21 cellular contexts compared by ENCODE assay signal in genomic region chr18:398866-399637, GRCh38.
A peak's percentile ranks its signal among the peaks of the same experiment; 100 is the strongest.
DNase-seq lines count a peak whose midpoint lies in the region; ATAC-seq, FAIRE-seq and TF ChIP-seq lines count a peak whose summit lies in the region.
"Had no signal": no experiment of that assay in that cellular context is flagged by ENCODE, and none has a peak within 500 bp of the region (broad histone marks: within the 10 kb centered on the region; RNA-seq: fewer than 3 reads in every experiment).

No MANE protein-coding gene starts in this region.

- FAIRE-seq in astrocyte (lab: Jason Lieb, UNC), result peak; percentile 13
- FAIRE-seq: G401.6, GM12891 had no signal

- H3K4me3 Mint-ChIP-seq in astrocyte (ENCODE audit: unreplicated experiment), result no peak overlapping the region
- H3K4me3 Mint-ChIP-seq in Calu3 (ENCODE audit: low read depth, unreplicated experiment), result no peak overlapping the region
- H3K4me3 Mint-ChIP-seq: activated naive CD8-positive, alpha-beta T cell treated with anti-CD3 and anti-CD28 coated beads, Interleukin-2, amount 10 ng/mL, durations not matched to agents 7 days and 5 days; activated T-cell treated with anti-CD3 and anti-CD28 coated beads, Interleukin-2, amount 50 U/mL, for 72 hours; CD4-positive, CD25-positive, alpha-beta regulatory T cell had no signal

- no TSS peak for BruUV-seq in Calu3 (replicated peaks; lab: Mats Ljungman, UMichigan)

- H4K8ac ChIP-seq in trophoblast cell (ENCODE audit: low read depth, low read length), result no peak overlapping the region

- intact Hi-C loops in left colon (cut with DNase I, micrococcal nuclease) (no loop called here), Calu3 (cut with micrococcal nuclease; ENCODE audit: unreplicated experiment) (no loop called here)

- H3K27ac Mint-ChIP-seq in astrocyte (ENCODE audit: unreplicated experiment) (no peak overlapping the region), Calu3 (ENCODE audit: unreplicated experiment) (no peak overlapping the region)
- H3K27ac Mint-ChIP-seq: activated naive CD8-positive, alpha-beta T cell treated with anti-CD3 and anti-CD28 coated beads, Interleukin-2, amount 10 ng/mL, durations not matched to agents 7 days and 5 days; activated T-cell treated with anti-CD3 and anti-CD28 coated beads, Interleukin-2, amount 50 U/mL, for 72 hours; CD4-positive, CD25-positive, alpha-beta regulatory T cell had no signal

- H3K79me2 ChIP-seq in astrocyte (ENCODE audit: insufficient read depth, low read length) (no peaks in the 10 kb centered on the region), trophoblast cell (ENCODE audit: control insufficient read depth, insufficient read depth, low read length, poor library complexity) (no peaks in the 10 kb centered on the region)

- no peak for TF ChIP-seq CTCF in LNCaP clone FGC (IDR thresholded peaks at IDR 0.05; ENCODE audit: control insufficient read depth, extremely low read depth, insufficient read depth)
- no peak for TF ChIP-seq CTCF in astrocyte (IDR thresholded peaks at IDR 0.05; ENCODE audit: insufficient read depth, low read depth, low read length)
- no peak for TF ChIP-seq CTCF in Calu3 (IDR thresholded peaks at IDR 0.05; ENCODE audit: unreplicated experiment)

- H3K36me3 ChIP-seq in astrocyte (ENCODE audit: insufficient read depth, low read length) (no peaks in the 10 kb centered on the region), trophoblast cell (ENCODE audit: control insufficient read depth in 1 of 2, insufficient read depth in 2 of 2, low read length in 2 of 2) (no peaks in the 10 kb centered on the region)
- H3K36me3 ChIP-seq: cardiac muscle cell, left ventricle myocardium inferior, tibial artery had no signal

- no peak overlapping the region for H4K12ac ChIP-seq in trophoblast cell (ENCODE audit: low read depth, low read length)

- H2AFZ ChIP-seq in astrocyte (ENCODE audit: low read depth, low read length), result no peak overlapping the region
- no peak overlapping the region for H2AFZ ChIP-seq in trophoblast cell (ENCODE audit: insufficient read depth, low read length, poor library complexity)
- H2AFZ ChIP-seq: GM23248 had no signal

- H3K9me3 ChIP-seq in astrocyte (ENCODE audit: insufficient read depth, low read depth, low read length) (no peaks in the 10 kb centered on the region), trophoblast cell (ENCODE audit: insufficient read depth, low read depth, low read length) (no peaks in the 10 kb centered on the region)
- H3K9me3 ChIP-seq: tibial artery had no signal

- H3K27me3 Mint-ChIP-seq in astrocyte (ENCODE audit: low read depth, unreplicated experiment) (peaks cover 10% of the 10 kb centered on the region), Calu3 (ENCODE audit: unreplicated experiment) (peaks cover 76% of the 10 kb centered on the region)

- H3K27me3 ChIP-seq in astrocyte (ENCODE audit: insufficient read depth, low read length), result peaks cover 5% of the 10 kb centered on the region
- H3K27me3 ChIP-seq in trophoblast cell (ENCODE audit: insufficient read depth, low read length), result no peaks in the 10 kb centered on the region
- H3K27me3 ChIP-seq: cardiac muscle cell, tibial artery had no signal

- ATAC-seq in left colon, result no peak
- ATAC-seq: activated T-cell treated with anti-CD3 and anti-CD28 coated beads, Interleukin-2, amount 50 U/mL, for 72 hours had no signal

- H3K4me1 Mint-ChIP-seq in astrocyte (ENCODE audit: low read depth, unreplicated experiment), result peaks cover 7% of the 10 kb centered on the region
- H3K4me1 Mint-ChIP-seq in Calu3 (ENCODE audit: low read depth, unreplicated experiment), result no peaks in the 10 kb centered on the region
- H3K4me1 Mint-ChIP-seq: activated naive CD8-positive, alpha-beta T cell treated with anti-CD3 and anti-CD28 coated beads, Interleukin-2, amount 10 ng/mL, durations not matched to agents 7 days and 5 days; CD4-positive, CD25-positive, alpha-beta regulatory T cell had no signal

- H3K4me1 ChIP-seq in astrocyte (ENCODE audit: insufficient read depth, low read length) (peaks cover 26% of the 10 kb centered on the region), trophoblast cell (ENCODE audit: control insufficient read depth in 1 of 2, insufficient read depth in 2 of 2, low read length in 2 of 2) (peaks cover 4 to 5% of the 10 kb centered on the region in 2 experiments)

- H3K18ac ChIP-seq in trophoblast cell (ENCODE audit: low read length), result no peak overlapping the region

- no CpG with 5 or more reads among the region's 8 CpGs for WGBS in trophoblast cell (ENCODE audit: extremely low coverage, insufficient coverage, insufficient read length)

- H3K79me1 ChIP-seq in trophoblast cell (ENCODE audit: low read length), result no peaks in the 10 kb centered on the region

- peaks cover 13% of the 10 kb centered on the region for H3K9me3 Mint-ChIP-seq in astrocyte (ENCODE audit: unreplicated experiment)
- H3K9me3 Mint-ChIP-seq in Calu3 (ENCODE audit: low read depth, unreplicated experiment), result no peaks in the 10 kb centered on the region
- H3K9me3 Mint-ChIP-seq: activated naive CD8-positive, alpha-beta T cell treated with anti-CD3 and anti-CD28 coated beads, Interleukin-2, amount 10 ng/mL, durations not matched to agents 7 days and 5 days; activated T-cell treated with anti-CD3 and anti-CD28 coated beads, Interleukin-2, amount 50 U/mL, for 72 hours had no signal

- H2AK5ac ChIP-seq in trophoblast cell (ENCODE audit: low read length), result no peak overlapping the region

- no peak overlapping the region for H3K23ac ChIP-seq in trophoblast cell (ENCODE audit: low read length)

- H3K4me2 ChIP-seq in astrocyte (ENCODE audit: low read length) (no peak overlapping the region), trophoblast cell (ENCODE audit: low read length) (no peak overlapping the region)
- H3K4me2 ChIP-seq: smooth muscle cell had no signal

- H2BK12ac ChIP-seq in trophoblast cell (ENCODE audit: low read length), result no peak overlapping the region

- no peak overlapping the region for H4K91ac ChIP-seq in trophoblast cell (ENCODE audit: low read depth, low read length)

- H4K20me1 ChIP-seq in astrocyte (ENCODE audit: insufficient read depth, low read length), result no peaks in the 10 kb centered on the region

- H3K36me3 Mint-ChIP-seq in astrocyte (ENCODE audit: low read depth, unreplicated experiment) (peaks cover 11% of the 10 kb centered on the region), Calu3 (ENCODE audit: insufficient read depth, unreplicated experiment) (no peaks in the 10 kb centered on the region)
- H3K36me3 Mint-ChIP-seq: activated naive CD8-positive, alpha-beta T cell treated with anti-CD3 and anti-CD28 coated beads, Interleukin-2, amount 10 ng/mL, durations not matched to agents 7 days and 5 days; CD4-positive, CD25-positive, alpha-beta regulatory T cell had no signal

- no peak overlapping the region for H3K4ac ChIP-seq in trophoblast cell (ENCODE audit: low read depth, low read length)

- H2BK120ac ChIP-seq in trophoblast cell (ENCODE audit: insufficient read depth, low read length, poor library complexity), result no peak overlapping the region

- CTCF ChIA-PET in Calu3 (lab: Charles Lee), result interaction anchor here (0.6 to 0.7 kb wide), 2 partner anchors 26 to 42 kb away, joined by 3 to 4 read pairs; no protein-coding TSS in a partner anchor

- no peak overlapping the region for H2BK5ac ChIP-seq in trophoblast cell (ENCODE audit: low read depth, low read length, poor library complexity)

- no peak overlapping the region for H3K14ac ChIP-seq in trophoblast cell (ENCODE audit: low read length)

- H3K27ac ChIP-seq in astrocyte (ENCODE audit: low read depth, low read length) (no peak overlapping the region), trophoblast cell (ENCODE audit: low read depth, low read length) (no peak overlapping the region)
- H3K27ac ChIP-seq: cardiac muscle cell, left ventricle myocardium inferior, tibial artery had no signal

- H3K9ac ChIP-seq in astrocyte (ENCODE audit: low read length) (no peak overlapping the region), trophoblast cell (ENCODE audit: low read length) (peak overlapping the region; percentile 42)

- DNase-seq in DMS53 (lab: John Stamatoyannopoulos, UW) (peak; percentile 71), LNCaP clone FGC (ENCODE audit: low read depth) (peak; percentile 28), astrocyte (ENCODE audit: low read depth) (no peak), trophoblast cell (peak; percentile 87 to 92), C1 segment of cervical spinal cord (lab: John Stamatoyannopoulos, UW) (no peak), left colon (no peak), Calu3 (no peak)
- DNase-seq: activated CD4-positive, alpha-beta T cell treated with anti-CD3 and anti-CD28 coated beads, Interleukin-2, amount 50 U/mL, for 48 hours; activated naive CD8-positive, alpha-beta T cell treated with anti-CD3 and anti-CD28 coated beads, Interleukin-2, amount 10 ng/mL, durations not matched to agents 7 days and 5 days; activated T-cell treated with anti-CD3 and anti-CD28 coated beads, Interleukin-2, amount 50 U/mL, for 72 hours; CD4-positive, CD25-positive, alpha-beta regulatory T cell; GM23248; KBM-7; left ventricle myocardium inferior; NCI-H1105; NCI-H446 treated with DMSO at 0.1 percent for 48 hours; tibial artery had no signal

- H3K4me3 ChIP-seq in LNCaP clone FGC (ENCODE audit: low read depth, low read length), result no peak overlapping the region
- no peak overlapping the region for H3K4me3 ChIP-seq in astrocyte (ENCODE audit: insufficient read depth, low read depth, low read length)
- no peak overlapping the region for H3K4me3 ChIP-seq in trophoblast cell (ENCODE audit: low read depth, low read length)
- H3K4me3 ChIP-seq: cardiac muscle cell, GM23248, left ventricle myocardium inferior, smooth muscle cell, tibial artery had no signal

Comparison
In these comparisons a context has a peak if more than half of its experiments do, and no peak if none do; other contexts are left out.
1. DNase-seq: peak in DMS53 (single experiment), LNCaP clone FGC (single experiment) and trophoblast cell (2 of 2); none in astrocyte (single experiment), C1 segment of cervical spinal cord (0 of 14), left colon (0 of 2) and Calu3 (single experiment).